8 cellular contexts compared by ENCODE assay signal in genomic region chr19:32570081-32570785, GRCh38. TPM values are rescaled to one million over a fixed set of nuclear protein-coding genes. Genes with fewer than 3 reads are reported as not detected.
DNase-seq lines count a peak whose midpoint lies in the region; ATAC-seq, FAIRE-seq and TF ChIP-seq lines count a peak whose summit lies in the region.

No MANE protein-coding gene starts in this region.

- peak; percentile 72 for TF ChIP-seq CTCF in OCI-LY3 (IDR thresholded peaks at IDR 0.05; ENCODE audit: low read depth, low read length)
- TF ChIP-seq CTCF in ovary (IDR thresholded peaks at IDR 0.05) = peak in 2 of 3 donors; percentile 20 to 22

- no peak overlapping the region for H2AFZ ChIP-seq in OCI-LY3 (ENCODE audit: low read depth, low read length)

- no peaks in the 10 kb centered on the region for H3K36me3 Mint-ChIP-seq in activated T-helper 2 cell treated with anti-CD3 and anti-CD28 coated beads, Interferon-gamma antibody, Interleukin-2, Interleukin-4, amounts not matched to agents 10 μg/mL and 5 μg/mL and 100 μg/mL, durations not matched to agents 14 hours and 24 hours and 36 hours (ENCODE audit: low read depth)

- H3K4me3 ChIP-seq in OCI-LY3 (ENCODE audit: low read length) (no peak overlapping the region), ovary (no peak overlapping the region)

- no peak overlapping the region for H3K4me2 ChIP-seq in OCI-LY3 (ENCODE audit: low read length)

- no peak for ATAC-seq in GM19351 (IDR thresholded peaks at IDR 0.05; ENCODE audit: unreplicated experiment)

- DNase-seq in DMS153 treated with DMSO at 0.1 percent for 48 hours (lab: John Stamatoyannopoulos, UW; ENCODE audit: unreplicated experiment) (peak; percentile 12), HTR-8/SVneo (ENCODE audit: insufficient read length, low spot score) (peak; percentile 63), globus pallidus (ENCODE audit: low spot score) (peak; percentile 57), ovary (peak; percentile 38 to 51 (median 47)), NCI-H2029 (lab: John Stamatoyannopoulos, UW) (no peak)
- DNase-seq in activated T-helper 2 cell treated with anti-CD3 and anti-CD28 coated beads, Interferon-gamma antibody, Interleukin-2, Interleukin-4, amounts not matched to agents 10 μg/mL and 5 μg/mL and 100 μg/mL, durations not matched to agents 14 hours and 24 hours and 36 hours (ENCODE audit: low spot score) = peak; percentile 20

- no peaks in the 10 kb centered on the region for H4K20me1 ChIP-seq in OCI-LY3 (ENCODE audit: insufficient read depth, low read length)

- peaks cover 9% of the 10 kb centered on the region for H3K4me1 Mint-ChIP-seq in activated T-helper 2 cell treated with anti-CD3 and anti-CD28 coated beads, Interferon-gamma antibody, Interleukin-2, Interleukin-4, amounts not matched to agents 10 μg/mL and 5 μg/mL and 100 μg/mL, durations not matched to agents 14 hours and 24 hours and 36 hours (ENCODE audit: low read depth)

- no peak overlapping the region for H3K9ac ChIP-seq in OCI-LY3 (ENCODE audit: low read length)

- no peak overlapping the region for H3K27ac ChIP-seq in OCI-LY3 (ENCODE audit: low read length)
- H3K27ac ChIP-seq in ovary = no peak overlapping the region

- H3K9me3 Mint-ChIP-seq in activated T-helper 2 cell treated with anti-CD3 and anti-CD28 coated beads, Interferon-gamma antibody, Interleukin-2, Interleukin-4, amounts not matched to agents 10 μg/mL and 5 μg/mL and 100 μg/mL, durations not matched to agents 14 hours and 24 hours and 36 hours = no peaks in the 10 kb centered on the region

- intact Hi-C loops in activated T-helper 2 cell treated with anti-CD3 and anti-CD28 coated beads, Interferon-gamma antibody, Interleukin-2, Interleukin-4, amounts not matched to agents 10 μg/mL and 5 μg/mL and 100 μg/mL, durations not matched to agents 14 hours and 24 hours and 36 hours (cut with micrococcal nuclease) = loop anchor here (1.0 to 2.0 kb wide), 2 partner anchors 105 to 231 kb away; no protein-coding TSS in a partner anchor
- intact Hi-C loops in ovary (cut with DNase I) = loop anchor here in 2 of 4 donors (5.0 to 10.0 kb wide), 2 partner anchors 1893 to 1895 kb away; no protein-coding TSS in a partner anchor

- H3K27me3 Mint-ChIP-seq in activated T-helper 2 cell treated with anti-CD3 and anti-CD28 coated beads, Interferon-gamma antibody, Interleukin-2, Interleukin-4, amounts not matched to agents 10 μg/mL and 5 μg/mL and 100 μg/mL, durations not matched to agents 14 hours and 24 hours and 36 hours (ENCODE audit: low read depth) = peaks cover 10% of the 10 kb centered on the region

- H3K36me3 ChIP-seq in OCI-LY3 (replicated peaks; ENCODE audit: low read depth, low read length) (no peaks in the 10 kb centered on the region), ovary (no peaks in the 10 kb centered on the region)

- no peak for TF ChIP-seq EP300 in ovary (IDR thresholded peaks at IDR 0.05)

- no peak overlapping the region for H3K27ac Mint-ChIP-seq in activated T-helper 2 cell treated with anti-CD3 and anti-CD28 coated beads, Interferon-gamma antibody, Interleukin-2, Interleukin-4, amounts not matched to agents 10 μg/mL and 5 μg/mL and 100 μg/mL, durations not matched to agents 14 hours and 24 hours and 36 hours

- no peaks in the 10 kb centered on the region for H3K9me3 ChIP-seq in OCI-LY3 (ENCODE audit: insufficient read depth, low read length)
- H3K9me3 ChIP-seq in ovary = no peaks in the 10 kb centered on the region

- TF ChIP-seq POLR2A in ovary (IDR thresholded peaks at IDR 0.05) = no peak

- no peak for FAIRE-seq in HTR-8/SVneo (lab: Jason Lieb, UNC)

- no peaks in the 10 kb centered on the region; the same call in 1 of the 2 replicates for H3K27me3 ChIP-seq in OCI-LY3 (ENCODE audit: low read depth, low read length)
- no peaks in the 10 kb centered on the region for H3K27me3 ChIP-seq in ovary

- WGBS in ovary, 3 donors = 18 to 24% (median 19%) methylated on average over 15 of the region's 15 CpGs

- H3K4me1 ChIP-seq in OCI-LY3 (ENCODE audit: low read length) = no peaks in the 10 kb centered on the region
- no peaks in the 10 kb centered on the region for H3K4me1 ChIP-seq in ovary (ENCODE audit: insufficient read depth)

- H3K4me3 Mint-ChIP-seq in activated T-helper 2 cell treated with anti-CD3 and anti-CD28 coated beads, Interferon-gamma antibody, Interleukin-2, Interleukin-4, amounts not matched to agents 10 μg/mL and 5 μg/mL and 100 μg/mL, durations not matched to agents 14 hours and 24 hours and 36 hours (ENCODE audit: low read depth) = no peak overlapping the region

- H3K79me2 ChIP-seq in OCI-LY3 (ENCODE audit: low read length) = no peaks in the 10 kb centered on the region

RNA-seq across cellular contexts. Expression of gene PDCD5, which starts 10.8 kb away (rescaled TPM):
- total RNA-seq in activated T-helper 2 cell treated with anti-CD3 and anti-CD28 coated beads, Interferon-gamma antibody, Interleukin-2, Interleukin-4, amounts not matched to agents 10 μg/mL and 5 μg/mL and 100 μg/mL, durations not matched to agents 14 hours and 24 hours and 36 hours = 207 and 216 TPM in 2 replicates
- 10 to 100 TPM; 53.2 to 92.4 (median 67.1) TPM for total RNA-seq in ovary
- 100 to 1,000 TPM in 1 of 2 donors, 10 to 100 TPM in 1; 63.3 to 122 TPM for polyA plus RNA-seq in ovary
